In the genomic region with DNA sequence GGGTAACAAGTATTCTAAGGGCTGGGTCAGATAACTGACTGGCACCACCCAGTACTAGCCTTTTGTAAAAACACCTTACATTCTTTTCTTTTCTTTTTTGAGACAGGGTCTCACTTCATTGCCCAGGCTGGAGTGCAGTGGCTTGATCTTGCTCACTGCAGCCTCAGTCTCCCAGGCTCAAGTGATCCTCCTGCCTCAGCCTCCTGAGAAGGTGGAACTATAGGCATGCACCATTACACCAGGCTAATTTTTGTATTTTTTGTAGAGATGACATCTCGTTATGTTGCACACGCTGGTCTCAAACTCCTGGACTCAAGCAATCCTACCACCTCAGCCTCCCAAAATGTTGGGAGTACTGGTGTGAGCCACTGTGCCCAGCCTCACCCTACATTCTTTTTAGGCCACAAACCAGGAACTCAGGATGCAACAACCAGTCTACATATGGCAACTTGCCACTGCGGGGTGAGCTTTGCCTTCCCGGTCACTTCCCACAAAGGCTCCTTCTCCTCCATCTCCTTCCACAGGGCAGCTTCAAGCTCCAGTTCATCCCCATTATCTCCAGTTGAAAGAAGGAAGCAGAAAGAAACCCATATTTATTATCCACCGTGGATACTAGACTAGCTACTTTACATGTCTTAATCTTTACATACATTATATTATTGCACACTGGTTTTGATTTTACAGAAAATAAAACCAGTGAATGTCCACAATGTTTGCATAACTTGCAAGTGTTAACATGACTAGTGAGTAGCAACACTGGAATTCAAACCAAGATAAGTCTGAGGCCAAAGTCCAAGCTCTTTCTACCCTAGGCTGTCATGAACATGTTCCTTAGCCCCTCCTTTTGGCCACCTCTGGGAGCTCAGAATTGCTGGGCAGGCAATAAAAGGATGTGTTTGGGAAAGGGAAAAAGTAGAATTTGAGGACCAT, we compare ENCODE assay signal across 11 cellular contexts. TPM values are rescaled to one million over a fixed set of nuclear protein-coding genes. Genes with fewer than 3 reads are reported as not detected.
DNase-seq lines count a peak whose midpoint lies in the region; ATAC-seq, FAIRE-seq and TF ChIP-seq lines count a peak whose summit lies in the region.
"Had no signal": no experiment of that assay in that cellular context is flagged by ENCODE, and none has a peak within 500 bp of the region (broad histone marks: within the 10 kb centered on the region; RNA-seq: fewer than 3 reads in every experiment).

No MANE protein-coding gene starts in this region.

- H3K27me3 ChIP-seq in ACC112 (ENCODE audit: insufficient read depth, low read length) (no peaks in the 10 kb centered on the region), mammary epithelial cell (ENCODE audit: insufficient read depth, low read length) (no peaks in the 10 kb centered on the region), WERI-Rb-1 (ENCODE audit: insufficient read depth, low read depth, severe bottlenecking) (no peaks in the 10 kb centered on the region)

- H3K27ac ChIP-seq in ACC112 (ENCODE audit: low read depth, low read length), result peak overlapping the region; percentile 43
- H3K27ac ChIP-seq in mammary epithelial cell (ENCODE audit: insufficient read depth, low read depth, low read length), result peak overlapping the region; percentile 89
- no peak overlapping the region for H3K27ac ChIP-seq in WERI-Rb-1

- peak; percentile 68 for ATAC-seq in left lobe of liver
- ATAC-seq in T-helper 17 cell, result no peak

- no peak for FAIRE-seq in HTR-8/SVneo (lab: Jason Lieb, UNC)

- BruUV-seq in mammary epithelial cell (replicated peaks; lab: Mats Ljungman, UMichigan), result TSS peak; percentile 81

- CTCF ChIA-PET in mammary epithelial cell (lab: Charles Lee; ENCODE audit: low non-redundant PET) (interaction anchor here (0.6 to 0.7 kb wide), 2 partner anchors 95 to 181 kb away, joined by 3 to 5 read pairs; no protein-coding TSS in a partner anchor), GM10248 (lab: Yijun Ruan, JAX) (interaction anchor here (0.8 to 3.3 kb wide), 8 partner anchors 15 to 133 kb away, joined by 3 to 17 read pairs (median 4); a partner anchor contains a TSS)

- peak; percentile 9 to 50 for TF ChIP-seq CTCF in mammary epithelial cell (conservative IDR thresholded peaks at IDR 0.05 in 1 of 2, IDR thresholded peaks at IDR 0.05 in 1 of 2; ENCODE audit: extremely low read depth in 1 of 2, insufficient read depth in 1 of 2, low read depth in 1 of 2, low read length in 2 of 2)
- TF ChIP-seq CTCF in WERI-Rb-1 (IDR thresholded peaks at IDR 0.05; ENCODE audit: low read depth, low read length), result no peak
- TF ChIP-seq CTCF in GM10248 (IDR thresholded peaks at IDR 0.05; ENCODE audit: control extremely low read depth, extremely low read depth, low read depth, missing control alignments), result no peak

- no peaks in the 10 kb centered on the region for H3K9me3 ChIP-seq in mammary epithelial cell (replicated peaks; ENCODE audit: insufficient read depth, low read length)
- H3K9me3 ChIP-seq in WERI-Rb-1 (ENCODE audit: severe bottlenecking), result no peaks in the 10 kb centered on the region
- H3K9me3 ChIP-seq in T-helper 17 cell (ENCODE audit: control insufficient read depth, low read length, poor library complexity, severe bottlenecking), result no peaks in the 10 kb centered on the region

- H3K4me3 ChIP-seq in ACC112 (ENCODE audit: low read depth, low read length) (no peak overlapping the region), mammary epithelial cell (replicated peaks in 1 of 3; ENCODE audit: insufficient read depth in 1 of 3, low read depth in 2 of 3, low read length in 3 of 3) (peak overlapping the region in 2 of 3 experiments; percentile 20 to 26), WERI-Rb-1 (ENCODE audit: low read depth, low read length) (no peak overlapping the region)

- peak overlapping the region; percentile 44 for H3K9ac ChIP-seq in mammary epithelial cell (ENCODE audit: insufficient read depth, low read length)

- peak overlapping the region; percentile 81 for H3K4me2 ChIP-seq in mammary epithelial cell (ENCODE audit: insufficient read depth, low read depth, low read length)

- H3K27ac Mint-ChIP-seq in T-helper 17 cell, result no peak overlapping the region

- H3K4me1 Mint-ChIP-seq in T-helper 17 cell, result peaks cover 15% of the 10 kb centered on the region

- H3K36me3 Mint-ChIP-seq in T-helper 17 cell (ENCODE audit: low read depth), result peaks cover 2% of the 10 kb centered on the region

- dilution Hi-C loops in mammary epithelial cell (cut with HindIII; ENCODE audit: low sequenced_read_pairs), result loop anchor here (25.0 kb wide), 1 partner anchor 399 kb away; no protein-coding TSS in a partner anchor

- H3K36me3 ChIP-seq in ACC112 (ENCODE audit: insufficient read depth, low read length) (no peaks in the 10 kb centered on the region), mammary epithelial cell (ENCODE audit: insufficient read depth, low read length) (no peaks in the 10 kb centered on the region), WERI-Rb-1 (no peaks in the 10 kb centered on the region)

- H3K79me2 ChIP-seq in ACC112 (ENCODE audit: control insufficient read depth, insufficient read depth, low read length, unreplicated experiment), result no peaks in the 10 kb centered on the region
- H3K79me2 ChIP-seq in mammary epithelial cell (ENCODE audit: insufficient read depth, low read length), result no peaks in the 10 kb centered on the region

- DNase-seq in HTR-8/SVneo (ENCODE audit: insufficient read length, low spot score) (peak; percentile 60), mammary epithelial cell (peak; percentile 94), left lobe of liver (ENCODE audit: low spot score) (no peak), WERI-Rb-1 (no peak), T-helper 17 cell (no peak), GM10248 (ENCODE audit: extremely low spot score) (no peak), activated gamma-delta T cell treated with Interleukin-2 at 50 U/mL for 16 hours (no peak)
- DNase-seq: activated CD4-positive, alpha-beta T cell treated with anti-CD3 and anti-CD28 coated beads for 4 hours; amygdala; right cardiac atrium had no signal

- POLR2A ChIA-PET in GM10248 (lab: Yijun Ruan, JAX), result no interaction called here

- H3K4me1 ChIP-seq in ACC112 (ENCODE audit: control insufficient read depth, insufficient read depth, low read length, unreplicated experiment) (peaks cover 22% of the 10 kb centered on the region), mammary epithelial cell (ENCODE audit: insufficient read depth, low read length) (peaks cover 19% of the 10 kb centered on the region)

- H2AFZ ChIP-seq in ACC112 (ENCODE audit: low read length, unreplicated experiment) (no peak overlapping the region), mammary epithelial cell (ENCODE audit: low read depth, low read length) (peak overlapping the region; percentile 4)

- in situ Hi-C loops in mammary epithelial cell (cut with MboI; ENCODE audit: low sequenced_read_pairs in 2 of 2), result no loop called here

- no peak overlapping the region for H3K4me3 Mint-ChIP-seq in T-helper 17 cell

- no peaks in the 10 kb centered on the region for H3K27me3 Mint-ChIP-seq in T-helper 17 cell

- no peaks in the 10 kb centered on the region for H4K20me1 ChIP-seq in mammary epithelial cell (ENCODE audit: insufficient read depth, low read length)

- WGBS in mammary epithelial cell (ENCODE audit: low coverage, missing lambda C conversion rate), result 4% methylated on average over 4 of the region's 5 CpGs

- intact Hi-C loops in mammary epithelial cell (cut with micrococcal nuclease), result loop anchor here (1.0 to 5.0 kb wide), 12 partner anchors 15 to 889 kb away; a partner anchor contains a TSS

RNA-seq across cellular contexts. Expression of a gene that starts 23.7 kb away (rescaled TPM):
- 10 to 100 TPM; 32.0 to 41.1 TPM for total RNA-seq in mammary epithelial cell
- 26.0 TPM for polyA plus RNA-seq in mammary epithelial cell
- 20.5 TPM for polyA minus RNA-seq in mammary epithelial cell
- total RNA-seq in left lobe of liver, result 1.3 TPM
- total RNA-seq in T-helper 17 cell, result 1 to 10 TPM; 1.6 to 2.9 TPM

Comparison
In these comparisons a context has a peak if more than half of its experiments do, and no peak if none do; other contexts are left out.
1. H3K4me3 ChIP-seq: peak in mammary epithelial cell (2 of 3); none in ACC112 (single experiment) and WERI-Rb-1 (single experiment).
2. DNase-seq: peak in HTR-8/SVneo (single experiment) and mammary epithelial cell (single experiment); none in left lobe of liver (single experiment), WERI-Rb-1 (single experiment), T-helper 17 cell (0 of 3), GM10248 (single experiment) and activated gamma-delta T cell treated with Interleukin-2 at 50 U/mL for 16 hours (single experiment).
3. CTCF ChIP-seq: peak in mammary epithelial cell (2 of 2); none in WERI-Rb-1 (single experiment) and GM10248 (single experiment).
4. RNA of a gene that starts 23.7 kb away (total RNA-seq): 32.0 to 41.1 TPM in mammary epithelial cell; 1.6 to 2.9 TPM in T-helper 17 cell and 1.3 TPM in left lobe of liver (single experiment); every median in the first group is over 4 times any median in the second.